Comparison of ENCODE assay signal across 22 cellular contexts in genomic region chr22:26514419-26515161, GRCh38. TPM values are rescaled to one million over a fixed set of nuclear protein-coding genes. Genes with fewer than 3 reads are reported as not detected.
DNase-seq lines count a peak whose midpoint lies in the region; ATAC-seq, FAIRE-seq and TF ChIP-seq lines count a peak whose summit lies in the region.
"Had no signal": no experiment of that assay in that cellular context is flagged by ENCODE, and none has a peak within 500 bp of the region (broad histone marks: within the 10 kb centered on the region; RNA-seq: fewer than 3 reads in every experiment).

No MANE protein-coding gene starts in this region.

- no peaks in the 10 kb centered on the region for H3K9me2 ChIP-seq in PC-9 (ENCODE audit: insufficient read depth)

- TF ChIP-seq EP300 in A549 (IDR thresholded peaks at IDR 0.05): no peak
- TF ChIP-seq EP300 in gastroesophageal sphincter (IDR thresholded peaks at IDR 0.05): no peak

- peaks cover 33% of the 10 kb centered on the region for H3K36me3 Mint-ChIP-seq in CD4-positive, alpha-beta T cell (ENCODE audit: low read depth)

- peak overlapping the region; percentile 94; the same call in 2 of the 3 replicates for H3K4me2 ChIP-seq in A549
- peak overlapping the region; percentile 100; the same call in 1 of the 2 replicates for H3K4me2 ChIP-seq in PC-9

- DNase-seq in A549 (ENCODE audit: low read depth in 1 of 2, low spot score in 1 of 2): no peak
- DNase-seq in CD4-positive, alpha-beta T cell: no peak
- DNase-seq in PC-9: no peak
- DNase-seq in upper lobe of right lung: no peak
- DNase-seq: activated CD4-positive, alpha-beta T cell treated with anti-CD3 and anti-CD28 coated beads, Interleukin-2, amount 50 U/mL, for 1 hour; activated CD8-positive, alpha-beta memory T cell treated with anti-CD3 and anti-CD28 coated beads, Interleukin-2, amount 50 U/mL, for 4 hours; activated gamma-delta T cell; CD8-positive, alpha-beta T cell; central memory CD4-positive, alpha-beta T cell; DMS53; heart right ventricle; naive thymus-derived CD4-positive, alpha-beta T cell; NCI-H1092 treated with DMSO at 0.1 percent for 48 hours; NCI-H2081 had no signal

- H3F3A ChIP-seq in PC-9 (ENCODE audit: insufficient read depth, low read depth): no peaks in the 10 kb centered on the region

- POLR2A ChIA-PET in A549 (lab: Yijun Ruan, JAX): no interaction called here
- POLR2A ChIA-PET in CD4-positive, alpha-beta T cell (lab: Charles Lee): interaction anchor here (1.4 to 3.7 kb wide), 2 partner anchors 13 to 31 kb away, joined by 4 to 54 read pairs; partner anchors contain the start of genes HPS4 and SRRD
- POLR2A ChIA-PET in PC-9 (lab: Charles Lee; ENCODE audit: unreplicated experiment): interaction anchor here (0.7 kb wide), 1 partner anchor 1782 kb away, joined by 5 read pairs; no protein-coding TSS in a partner anchor

- H2AFZ ChIP-seq in PC-9: no peak overlapping the region

- ATAC-seq in A549: no peak
- ATAC-seq in CD4-positive, alpha-beta T cell (ENCODE audit: poor library complexity): no peak
- ATAC-seq in HG02852 (IDR thresholded peaks at IDR 0.05; ENCODE audit: unreplicated experiment): no peak
- no peak for ATAC-seq in gastroesophageal sphincter
- no peak for ATAC-seq in upper lobe of right lung
- ATAC-seq: CD8-positive, alpha-beta T cell; heart right ventricle; naive thymus-derived CD4-positive, alpha-beta T cell; Panc1 had no signal

- H3K4me3 Mint-ChIP-seq in CD4-positive, alpha-beta T cell: peak overlapping the region; percentile 98
- H3K4me3 Mint-ChIP-seq: CD8-positive, alpha-beta T cell had no signal

- peaks cover 39% of the 10 kb centered on the region for H3K4me1 Mint-ChIP-seq in CD4-positive, alpha-beta T cell (ENCODE audit: low read depth)

- peaks cover 33% of the 10 kb centered on the region for H3K79me2 ChIP-seq in PC-9 (ENCODE audit: low read depth)

- intact Hi-C loops in CD4-positive, alpha-beta T cell (cut with DNase I, micrococcal nuclease): no loop called here
- intact Hi-C loops in PC-9 (cut with micrococcal nuclease; ENCODE audit: unreplicated experiment) (no loop called here), upper lobe of right lung (cut with DNase I) (no loop called here)

- no peaks in the 10 kb centered on the region for H3K27me3 Mint-ChIP-seq in CD4-positive, alpha-beta T cell
- H3K27me3 Mint-ChIP-seq: naive thymus-derived CD4-positive, alpha-beta T cell had no signal

- TF ChIP-seq POLR2A in A549 (IDR thresholded peaks at IDR 0.05; ENCODE audit: low read length) (no peak), gastroesophageal sphincter (IDR thresholded peaks at IDR 0.05) (no peak)

- no peak overlapping the region for H3K9ac ChIP-seq in liver (ENCODE audit: low read depth in 1 of 2, low read length in 2 of 2)

- CTCF ChIA-PET in A549 (lab: Yijun Ruan, JAX): interaction anchor here (0.6 to 0.8 kb wide), 2 partner anchors 145 to 151 kb away, joined by 3 read pairs; no protein-coding TSS in a partner anchor
- CTCF ChIA-PET in CD4-positive, alpha-beta T cell (lab: Charles Lee): no interaction called here
- CTCF ChIA-PET in PC-9 (lab: Charles Lee): no interaction called here

- H3K27ac ChIP-seq in A549: no peak overlapping the region
- H3K27ac ChIP-seq in CD4-positive, alpha-beta T cell (ENCODE audit: low read depth, low read length): no peak overlapping the region
- no peak overlapping the region for H3K27ac ChIP-seq in PC-9
- H3K27ac ChIP-seq in liver (ENCODE audit: low read depth in 1 of 2, low read length in 2 of 2): peak overlapping the region; percentile 8 to 27
- no peak overlapping the region for H3K27ac ChIP-seq in gastroesophageal sphincter
- H3K27ac ChIP-seq in upper lobe of right lung: no peak overlapping the region
- H3K27ac ChIP-seq: heart right ventricle, SJSA1, suprapubic skin, vagina, VCaP had no signal

- no peak for TF ChIP-seq RAD21 in A549 (conservative IDR thresholded peaks at IDR 0.05 in 1 of 2, IDR thresholded peaks at IDR 0.05 in 1 of 2)
- TF ChIP-seq RAD21 in liver (IDR thresholded peaks at IDR 0.05): no peak

- H3K4me3 ChIP-seq in A549: no peak overlapping the region
- no peak overlapping the region for H3K4me3 ChIP-seq in PC-9
- H3K4me3 ChIP-seq in liver (ENCODE audit: low read depth in 1 of 3, low read length in 3 of 3): no peak overlapping the region
- H3K4me3 ChIP-seq in gastroesophageal sphincter: no peak overlapping the region
- no peak overlapping the region for H3K4me3 ChIP-seq in upper lobe of right lung
- H3K4me3 ChIP-seq: heart right ventricle, SJSA1, suprapubic skin, vagina had no signal

- H3K4me1 ChIP-seq in A549 (peaks cover 24% of the 10 kb centered on the region; the same call in 2 of the 3 replicates), PC-9 (replicated peaks; ENCODE audit: insufficient read depth) (peaks cover 22% of the 10 kb centered on the region), liver (ENCODE audit: control insufficient read depth in 4 of 4, insufficient read depth in 4 of 4, low read length in 3 of 4) (peaks cover 7 to 49% (median 37%) of the 10 kb centered on the region in 4 donors), gastroesophageal sphincter (peaks cover 2 to 33% (median 4%) of the 10 kb centered on the region in 3 donors), upper lobe of right lung (peaks cover 17% of the 10 kb centered on the region)

- FAIRE-seq in A549 (lab: Jason Lieb, UNC): no peak

- TF ChIP-seq CTCF in A549 (IDR thresholded peaks at IDR 0.05) (no peak), PC-9 (conservative IDR thresholded peaks at IDR 0.05) (no peak), liver (IDR thresholded peaks at IDR 0.05; ENCODE audit: low read depth, low read length, missing input control) (no peak), gastroesophageal sphincter (IDR thresholded peaks at IDR 0.05) (no peak), upper lobe of right lung (IDR thresholded peaks at IDR 0.05) (no peak)
- TF ChIP-seq CTCF in CD4-positive, alpha-beta T cell (IDR thresholded peaks at IDR 0.05): no peak

- H3K9me3 Mint-ChIP-seq in CD4-positive, alpha-beta T cell: no peaks in the 10 kb centered on the region
- H3K9me3 Mint-ChIP-seq: CD8-positive, alpha-beta T cell; naive thymus-derived CD4-positive, alpha-beta T cell had no signal

- BruUV-seq in PC-9 (replicated peaks; lab: Mats Ljungman, UMichigan): no TSS peak

- H3K9me3 ChIP-seq in A549: no peaks in the 10 kb centered on the region
- H3K9me3 ChIP-seq in CD4-positive, alpha-beta T cell (ENCODE audit: control insufficient read depth, low read length): no peaks in the 10 kb centered on the region
- no peaks in the 10 kb centered on the region for H3K9me3 ChIP-seq in PC-9 (ENCODE audit: insufficient read depth, low read depth)
- no peaks in the 10 kb centered on the region for H3K9me3 ChIP-seq in liver (ENCODE audit: control insufficient read depth in 4 of 4, low read length in 3 of 4)
- H3K9me3 ChIP-seq in gastroesophageal sphincter: no peaks in the 10 kb centered on the region
- no peaks in the 10 kb centered on the region for H3K9me3 ChIP-seq in upper lobe of right lung
- H3K9me3 ChIP-seq: heart right ventricle, SJSA1, suprapubic skin, vagina had no signal

- no peaks in the 10 kb centered on the region for H3K27me3 ChIP-seq in CD4-positive, alpha-beta T cell (ENCODE audit: control insufficient read depth, insufficient read depth, low read length)
- H3K27me3 ChIP-seq in PC-9 (ENCODE audit: insufficient read depth, low read depth): no peaks in the 10 kb centered on the region
- no peaks in the 10 kb centered on the region for H3K27me3 ChIP-seq in liver (ENCODE audit: control insufficient read depth in 4 of 4, insufficient read depth in 4 of 4, low read length in 3 of 4)
- H3K27me3 ChIP-seq in gastroesophageal sphincter: no peaks in the 10 kb centered on the region
- H3K27me3 ChIP-seq in upper lobe of right lung: no peaks in the 10 kb centered on the region
- H3K27me3 ChIP-seq: heart right ventricle, SJSA1, suprapubic skin, vagina had no signal

- WGBS in A549 (ENCODE audit: missing lambda C conversion rate): 93% methylated on average over 12 of the region's 12 CpGs
- 93% methylated on average over 12 of the region's 12 CpGs for WGBS in liver
- WGBS in gastroesophageal sphincter (ENCODE audit: low coverage in 1 of 2), 2 donors: 93 to 94% methylated on average over 4 to 12 of the region's 12 CpGs

- H3K36me3 ChIP-seq in PC-9 (ENCODE audit: low read depth) (0 out of 2 replicates have a peak, but pooled peaks cover 8% of the 10 kb centered on the region), liver (ENCODE audit: control insufficient read depth in 4 of 4, insufficient read depth in 3 of 4, low read depth in 1 of 4, low read length in 3 of 4) (peaks cover 0 to 6% (median 4%) of the 10 kb centered on the region in 4 donors), gastroesophageal sphincter (peaks cover 0 to 9% of the 10 kb centered on the region in 2 donors), upper lobe of right lung (peaks cover 8% of the 10 kb centered on the region)

- peak overlapping the region; percentile 8 for H3K27ac Mint-ChIP-seq in CD4-positive, alpha-beta T cell
- H3K27ac Mint-ChIP-seq: CD8-positive, alpha-beta T cell had no signal

- H4K20me1 ChIP-seq in PC-9 (ENCODE audit: insufficient read depth): no peaks in the 10 kb centered on the region

RNA-seq across cellular contexts. Expression of gene TFIP11, which starts 2.3 kb away (rescaled TPM):
- polyA plus RNA-seq in A549 (2011; rRNA removed) (26.8 and 28.8 TPM in 2 replicates), A549 (2017; fragmentation: RNase III; extraction: RNeasy Plus Mini Kit Qiagen cat#74134 plus additional on column Dnase treatment) (18.5 to 21.1 TPM (median 20.7 TPM) in 3 replicates), liver (10 to 100 TPM; 14.3 to 21.3 TPM)
- 16.2 and 19.4 TPM in 2 replicates for polyA plus RNA-seq in A549 (2012; cell fraction: cytosol; rRNA removed)
- 37.9 and 40.4 TPM in 2 replicates for polyA plus RNA-seq in A549 (2012; cell fraction: nucleus; rRNA removed)
- 35.0 and 35.2 TPM in 2 replicates for polyA minus RNA-seq in A549 (2011; rRNA and poly(A)+ RNA removed)
- 100 to 1,000 TPM; 111 TPM for total RNA-seq in CD4-positive, alpha-beta T cell
- total RNA-seq in PC-9 (2021) (17.3 and 18.5 TPM in 2 replicates), liver (10 to 100 TPM; 27.8 to 31.7 TPM), gastroesophageal sphincter (10 to 100 TPM; 20.3 to 38.3 (median 21.6) TPM), upper lobe of right lung (33.1 TPM)

RNA-seq across cellular contexts. Expression of gene SRRD, which starts 30.9 kb away (rescaled TPM):
- 36.4 and 38.4 TPM in 2 replicates for polyA plus RNA-seq in A549 (2011; rRNA removed)
- polyA plus RNA-seq in A549 (2012; cell fraction: cytosol; rRNA removed): 12.5 and 13.6 TPM in 2 replicates
- 3.3 and 5.4 TPM in 2 replicates for polyA plus RNA-seq in A549 (2012; cell fraction: nucleus; rRNA removed)
- 13.1 to 14.2 TPM (median 14.1 TPM) in 3 replicates for polyA plus RNA-seq in A549 (2017; fragmentation: RNase III; extraction: RNeasy Plus Mini Kit Qiagen cat#74134 plus additional on column Dnase treatment)
- polyA minus RNA-seq in A549 (2011; rRNA and poly(A)+ RNA removed): 14.3 and 15.1 TPM in 2 replicates
- total RNA-seq in CD4-positive, alpha-beta T cell: 10 to 100 TPM; 25.8 to 27.2 TPM
- 7.1 and 9.5 TPM in 2 replicates for total RNA-seq in PC-9 (2021)
- 10 to 100 TPM; 15.1 to 18.6 TPM for total RNA-seq in liver
- 10 to 100 TPM in 1 of 2 donors, 1 to 10 TPM in 1; 8.7 to 12.2 TPM for polyA plus RNA-seq in liver
- 10 to 100 TPM; 16.7 to 30.0 (median 23.5) TPM for total RNA-seq in gastroesophageal sphincter
- 14.6 TPM for total RNA-seq in upper lobe of right lung

RNA-seq across cellular contexts. Expression of gene HPS4, which starts 31.0 kb away (rescaled TPM):
- polyA plus RNA-seq in A549 (2011; rRNA removed) (25.7 and 30.2 TPM in 2 replicates), A549 (2017; fragmentation: RNase III; extraction: RNeasy Plus Mini Kit Qiagen cat#74134 plus additional on column Dnase treatment) (10.8 to 12.7 TPM (median 11.8 TPM) in 3 replicates), liver (10 to 100 TPM in 1 of 2 donors, 1 to 10 TPM in 1; 5.4 to 11.6 TPM)
- 13.8 and 16.7 TPM in 2 replicates for polyA plus RNA-seq in A549 (2012; cell fraction: cytosol; rRNA removed)
- 35.8 and 38.4 TPM in 2 replicates for polyA plus RNA-seq in A549 (2012; cell fraction: nucleus; rRNA removed)
- polyA minus RNA-seq in A549 (2011; rRNA and poly(A)+ RNA removed): 20.1 and 33.3 TPM in 2 replicates
- total RNA-seq in CD4-positive, alpha-beta T cell: 10 to 100 TPM; 61.6 to 67.0 TPM
- total RNA-seq in PC-9 (2021) (21.2 and 33.1 TPM in 2 replicates), liver (10 to 100 TPM; 13.6 to 26.2 TPM), gastroesophageal sphincter (10 to 100 TPM; 11.2 to 34.7 (median 20.3) TPM), upper lobe of right lung (31.0 TPM)

Comparison
In these comparisons a context has a peak if more than half of its experiments do, and no peak if none do; other contexts are left out.
1. H3K27ac ChIP-seq: peak in liver (2 of 2); none in A549 (0 of 2), CD4-positive, alpha-beta T cell (single experiment), PC-9 (single experiment), gastroesophageal sphincter (0 of 4) and upper lobe of right lung (single experiment).